Comparison of ENCODE assay signal across 14 cellular contexts in genomic region chr14:59570122-59570521, GRCh38. TPM values are rescaled to one million over a fixed set of nuclear protein-coding genes. Genes with fewer than 3 reads are reported as not detected.
DNase-seq lines count a peak whose midpoint lies in the region; ATAC-seq, FAIRE-seq and TF ChIP-seq lines count a peak whose summit lies in the region.
"Had no signal": no experiment of that assay in that cellular context is flagged by ENCODE, and none has a peak within 500 bp of the region (broad histone marks: within the 10 kb centered on the region; RNA-seq: fewer than 3 reads in every experiment).

No MANE protein-coding gene starts in this region.

- H3K9me3 ChIP-seq in keratinocyte (ENCODE audit: control insufficient read depth, low read depth, low read length) = no peaks in the 10 kb centered on the region
- no peaks in the 10 kb centered on the region for H3K9me3 ChIP-seq in gastrocnemius medialis
- H3K9me3 ChIP-seq: suprapubic skin had no signal

- peak; percentile 29 for TF ChIP-seq RAD21 in Ishikawa (IDR thresholded peaks at IDR 0.05; ENCODE audit: low read depth)

- TF ChIP-seq CTCF in keratinocyte (optimal IDR thresholded peaks at IDR 0.05 in 1 of 3, IDR thresholded peaks at IDR 0.05 in 1 of 3, conservative IDR thresholded peaks at IDR 0.05 in 1 of 3; ENCODE audit: extremely low read depth in 1 of 3, insufficient read depth in 2 of 3, low read length in 3 of 3) (peak in 2 of 3 experiments; percentile 13 to 42), gastrocnemius medialis (IDR thresholded peaks at IDR 0.05 in 4 of 5, conservative IDR thresholded peaks at IDR 0.05 in 1 of 5) (no peak)

- TF ChIP-seq POLR2A in gastrocnemius medialis (IDR thresholded peaks at IDR 0.05) = no peak

- DNase-seq in DMS153 (lab: John Stamatoyannopoulos, UW) = peak; percentile 48
- DNase-seq in RKO (ENCODE audit: low spot score) = peak; percentile 18
- no peak for DNase-seq in keratinocyte (ENCODE audit: low read depth, low spot score)
- no peak for DNase-seq in stimulated activated CD4-positive, alpha-beta T cell treated with anti-CD3 and anti-CD28 coated beads, Interleukin-4, amount 100 ng/mL, for 4 hours
- DNase-seq in gastrocnemius medialis = no peak
- DNase-seq in H4 (ENCODE audit: low spot score) = no peak
- DNase-seq: mammary epithelial cell, T-helper 9 cell had no signal

- dilution Hi-C loops in keratinocyte (cut with MboI; ENCODE audit: extremely low pct_ligation_motif_present, low sequenced_read_pairs) = no loop called here

- no peaks in the 10 kb centered on the region for H3K79me2 ChIP-seq in keratinocyte (ENCODE audit: control insufficient read depth, insufficient read depth, low read length)

- H3K27me3 ChIP-seq in keratinocyte (ENCODE audit: control insufficient read depth, extremely low read depth, insufficient read depth, low read length) (peaks cover 11% of the 10 kb centered on the region), gastrocnemius medialis (no peaks in the 10 kb centered on the region)
- H3K27me3 ChIP-seq: suprapubic skin had no signal

- H3K27ac ChIP-seq in keratinocyte (ENCODE audit: control insufficient read depth, insufficient read depth, low read length) (no peak overlapping the region), gastrocnemius medialis (no peak overlapping the region)
- H3K27ac ChIP-seq: suprapubic skin had no signal

- H3K9ac ChIP-seq in keratinocyte (ENCODE audit: control insufficient read depth, extremely low read depth, insufficient read depth, low read length) = no peak overlapping the region

- in situ Hi-C loops in gastrocnemius medialis (cut with MboI; ENCODE audit: low sequenced_read_pairs in 4 of 4) = loop anchor here in 1 of 4 donors (10.0 kb wide), 1 partner anchor 445 kb away; no protein-coding TSS in a partner anchor

- H3K36me3 ChIP-seq in keratinocyte (ENCODE audit: control insufficient read depth in 2 of 2, extremely low read depth in 1 of 2, insufficient read depth in 2 of 2, low read length in 2 of 2) = no peaks in the 10 kb centered on the region
- H3K36me3 ChIP-seq in gastrocnemius medialis = no peaks in the 10 kb centered on the region
- H3K36me3 ChIP-seq: suprapubic skin had no signal

- H3K4me1 ChIP-seq in keratinocyte (ENCODE audit: control insufficient read depth, extremely low read depth, insufficient read depth, low read length) (no peaks in the 10 kb centered on the region), gastrocnemius medialis (no peaks in the 10 kb centered on the region)
- H3K4me1 ChIP-seq: suprapubic skin had no signal

- FAIRE-seq in keratinocyte (lab: Jason Lieb, UNC) = no peak
- FAIRE-seq: frontal cortex, G401.6 had no signal

- ATAC-seq in GM19023 (IDR thresholded peaks at IDR 0.05; ENCODE audit: unreplicated experiment) = no peak
- no peak for ATAC-seq in gastrocnemius medialis

- intact Hi-C loops in gastrocnemius medialis (cut with DNase I; ENCODE audit: low total_unique reads) = loop anchor here (10.0 kb wide), 1 partner anchor 445 kb away; no protein-coding TSS in a partner anchor

- H3K4me3 ChIP-seq in keratinocyte (ENCODE audit: control insufficient read depth in 2 of 3, extremely low read depth in 1 of 3, insufficient read depth in 2 of 3, low read depth in 1 of 3, low read length in 3 of 3) (no peak overlapping the region), gastrocnemius medialis (no peak overlapping the region)
- H3K4me3 ChIP-seq: suprapubic skin had no signal

- H2AFZ ChIP-seq in keratinocyte (ENCODE audit: control insufficient read depth, low read length) = no peak overlapping the region

- no peak for TF ChIP-seq EP300 in Ishikawa (IDR thresholded peaks at IDR 0.05; ENCODE audit: borderline replicate concordance)

- no peak overlapping the region for H3K4me2 ChIP-seq in keratinocyte (ENCODE audit: control insufficient read depth, extremely low read depth, insufficient read depth, low read depth, low read length)

- H3K9me1 ChIP-seq in keratinocyte (ENCODE audit: control insufficient read depth, extremely low read depth, insufficient read depth, low read length) = no peaks in the 10 kb centered on the region

- H4K20me1 ChIP-seq in keratinocyte (ENCODE audit: control insufficient read depth, extremely low read depth, insufficient read depth, low read length) = no peaks in the 10 kb centered on the region

TF ChIP-seq in Ishikawa, 13 proteins besides CTCF, POLR2A, EP300 and RAD21:
- TF ChIP-seq USF1 (IDR thresholded peaks at IDR 0.05) = no peak

RNA-seq across cellular contexts. Expression of gene CCDC175, which starts 6.5 kb away (rescaled TPM):
- polyA plus RNA-seq in keratinocyte = not detected in 3 replicates
- polyA plus RNA-seq in keratinocyte (2011; ENCODE audit: low read depth) = not detected
- not detected in 2 replicates for polyA plus RNA-seq in keratinocyte (2011; cell fraction: cytosol; rRNA removed)
- polyA plus RNA-seq in keratinocyte (2011; cell fraction: nucleus; rRNA removed) = not detected in 2 replicates
- polyA plus RNA-seq in keratinocyte (2012; ENCODE audit: low replicate concordance) = not detected in 2 replicates
- polyA minus RNA-seq in keratinocyte = not detected in 3 replicates
- polyA minus RNA-seq in keratinocyte (2011; cell fraction: cytosol; rRNA and poly(A)+ RNA removed) = not detected
- not detected in 2 replicates for polyA minus RNA-seq in keratinocyte (2011; cell fraction: nucleus; rRNA and poly(A)+ RNA removed)
- total RNA-seq in gastrocnemius medialis = not detected
- not detected in 2 replicates for total RNA-seq in H4 (2014; rRNA removed; shearing (Covaris generic))
- total RNA-seq: cardiac septum, mammary epithelial cell, suprapubic skin had no signal
- polyA plus RNA-seq: mammary epithelial cell had no signal

Comparison
In these comparisons a context has a peak if more than half of its experiments do, and no peak if none do; other contexts are left out.
1. DNase-seq: peak in DMS153 (single experiment) and RKO (single experiment); none in keratinocyte (single experiment), stimulated activated CD4-positive, alpha-beta T cell treated with anti-CD3 and anti-CD28 coated beads, Interleukin-4, amount 100 ng/mL, for 4 hours (0 of 2), gastrocnemius medialis (0 of 2) and H4 (single experiment).
2. CTCF ChIP-seq: peak in keratinocyte (2 of 3); none in gastrocnemius medialis (0 of 5).